29 cellular contexts compared by ENCODE assay signal in the genomic region with DNA sequence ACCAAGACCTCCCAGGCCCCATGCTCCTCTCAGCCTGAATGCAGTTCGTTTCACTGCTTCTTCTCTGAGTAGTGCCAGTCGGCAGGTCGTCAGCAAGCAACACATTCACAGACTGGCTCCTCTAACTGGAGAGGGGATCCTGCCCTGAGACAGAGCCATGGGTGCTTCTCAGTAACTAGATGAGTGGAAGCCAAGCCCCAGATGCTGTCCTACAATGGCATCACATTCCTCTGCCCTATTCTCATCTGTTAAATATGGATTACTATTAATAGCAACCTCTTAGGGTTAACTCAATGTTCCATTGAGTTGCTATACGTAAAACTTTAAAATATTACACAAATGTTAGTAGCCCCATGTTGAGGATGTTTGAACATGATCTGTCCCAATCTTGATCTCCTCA.
"Had no signal": no experiment of that assay in that cellular context is flagged by ENCODE, and none has a peak within 500 bp of the region (broad histone marks: within the 10 kb centered on the region; RNA-seq: fewer than 3 reads in every experiment).

No MANE protein-coding gene starts in this region.

- H3K27me3 ChIP-seq: adrenal gland, body of pancreas, colonic mucosa, esophagus squamous epithelium, neutrophil, right lobe of liver, stomach, thyroid gland, upper lobe of left lung, vagina had no signal

- DNase-seq: activated CD4-positive, alpha-beta T cell treated with anti-CD3 and anti-CD28 coated beads, Interleukin-2, amount 50 U/mL, for 1 hour; activated CD4-positive, CD25-positive, alpha-beta regulatory T cell treated with anti-CD3 and anti-CD28 coated beads, Interleukin-2, amount 50 U/mL, for 72 hours; activated gamma-delta T cell; activated T-cell treated with anti-CD3 and anti-CD28 coated beads for 4 hours; adrenal gland; aorta; body of pancreas; cerebellar nuclear complex; colonic mucosa; effector CD8-positive, alpha-beta T cell; esophagus squamous epithelium; foreskin melanocyte; mesenchymal stem cell; right lobe of liver; stimulated activated CD4-positive, alpha-beta T cell treated with anti-CD3 and anti-CD28 coated beads, Interleukin-4, amount 100 ng/mL, for 4 hours; stimulated activated CD8-positive, alpha-beta memory T cell treated with anti-CD3 and anti-CD28 coated beads, Interleukin-4, amount 100 ng/mL, for 48 hours; stimulated activated naive B cell treated with anti-CD40 and anti-IgM and Interleukin-4, amounts not matched to agents 10 μg/mL and 1 μg/mL and 100 μg/mL, for 72 hours; stomach; T-helper 17 cell; T1000; thyroid gland had no signal

- H3K4me1 ChIP-seq: adrenal gland, body of pancreas, colonic mucosa, esophagus squamous epithelium, stomach, vagina had no signal

- H3K36me3 ChIP-seq: adrenal gland, colonic mucosa, esophagus squamous epithelium, neutrophil, right lobe of liver, stomach, thyroid gland, upper lobe of left lung, vagina had no signal

- H3K36me3 Mint-ChIP-seq: activated naive CD4-positive, alpha-beta T cell treated with anti-CD3 and anti-CD28 coated beads, Interleukin-2, amount 50 U/mL, for 24 hours; natural killer cell treated with Interleukin-12 subunit alpha and Interleukin-12 subunit beta and Interleukin-15 and Interleukin-18, amount 100 ng/mL, for 72 hours; stimulated activated naive B cell treated with anti-CD40 and anti-IgM and Interleukin-4, amounts not matched to agents 10 μg/mL and 1 μg/mL and 100 μg/mL, for 72 hours had no signal

- H3K4me3 Mint-ChIP-seq: activated T-helper 1 cell treated with anti-CD3 and anti-CD28 coated beads, Interleukin-12 subunit alpha, Interleukin-12 subunit beta, Interleukin-2, Interleukin-4 antibody, amounts not matched to agents 30 ng/mL and 10 ng/mL and 1 ng/mL, durations not matched to agents 14 hours and 24 hours and 36 hours; natural killer cell treated with Interleukin-12 subunit alpha and Interleukin-12 subunit beta and Interleukin-15 and Interleukin-18, amount 100 ng/mL, for 72 hours; stimulated activated naive B cell treated with anti-CD40 and anti-IgM and Interleukin-4, amounts not matched to agents 10 μg/mL and 1 μg/mL and 100 μg/mL, for 72 hours; T-helper 17 cell had no signal

- ATAC-seq: body of pancreas; natural killer cell treated with Interleukin-12 subunit alpha and Interleukin-12 subunit beta and Interleukin-15 and Interleukin-18, amount 100 ng/mL, for 72 hours; right lobe of liver; stimulated activated naive B cell treated with anti-CD40 and anti-IgM and Interleukin-4, amounts not matched to agents 10 μg/mL and 1 μg/mL and 100 μg/mL, for 72 hours; T-helper 17 cell had no signal

- H3K9me3 ChIP-seq: adrenal gland, body of pancreas, colonic mucosa, esophagus squamous epithelium, neutrophil, right lobe of liver, stomach, thyroid gland, upper lobe of left lung, vagina had no signal

- H3K27ac Mint-ChIP-seq: activated naive CD4-positive, alpha-beta T cell treated with anti-CD3 and anti-CD28 coated beads, Interleukin-2, amount 50 U/mL, for 24 hours; activated T-helper 1 cell treated with anti-CD3 and anti-CD28 coated beads, Interleukin-12 subunit alpha, Interleukin-12 subunit beta, Interleukin-2, Interleukin-4 antibody, amounts not matched to agents 30 ng/mL and 10 ng/mL and 1 ng/mL, durations not matched to agents 14 hours and 24 hours and 36 hours; stimulated activated naive B cell treated with anti-CD40 and anti-IgM and Interleukin-4, amounts not matched to agents 10 μg/mL and 1 μg/mL and 100 μg/mL, for 72 hours; T-helper 17 cell had no signal

- H3K27me3 Mint-ChIP-seq: activated naive CD4-positive, alpha-beta T cell treated with anti-CD3 and anti-CD28 coated beads, Interleukin-2, amount 50 U/mL, for 24 hours; natural killer cell treated with Interleukin-12 subunit alpha and Interleukin-12 subunit beta and Interleukin-15 and Interleukin-18, amount 100 ng/mL, for 72 hours; stimulated activated naive B cell treated with anti-CD40 and anti-IgM and Interleukin-4, amounts not matched to agents 10 μg/mL and 1 μg/mL and 100 μg/mL, for 72 hours; T-helper 17 cell had no signal

- H3K4me3 ChIP-seq: adrenal gland, body of pancreas, colonic mucosa, esophagus squamous epithelium, right lobe of liver, skin epidermis, stomach, thyroid gland, upper lobe of left lung, vagina had no signal

- H3K27ac ChIP-seq: adrenal gland, body of pancreas, colonic mucosa, epithelial cell of prostate, esophagus squamous epithelium, neutrophil, right lobe of liver, skin epidermis, stomach, thyroid gland, upper lobe of left lung, vagina had no signal

- H3K9me3 Mint-ChIP-seq: activated naive CD4-positive, alpha-beta T cell treated with anti-CD3 and anti-CD28 coated beads, Interleukin-2, amount 50 U/mL, for 24 hours; activated T-helper 1 cell treated with anti-CD3 and anti-CD28 coated beads, Interleukin-12 subunit alpha, Interleukin-12 subunit beta, Interleukin-2, Interleukin-4 antibody, amounts not matched to agents 30 ng/mL and 10 ng/mL and 1 ng/mL, durations not matched to agents 14 hours and 24 hours and 36 hours; natural killer cell treated with Interleukin-12 subunit alpha and Interleukin-12 subunit beta and Interleukin-15 and Interleukin-18, amount 100 ng/mL, for 72 hours; stimulated activated naive B cell treated with anti-CD40 and anti-IgM and Interleukin-4, amounts not matched to agents 10 μg/mL and 1 μg/mL and 100 μg/mL, for 72 hours had no signal
